14 cellular contexts compared by ENCODE assay signal in the genomic region with DNA sequence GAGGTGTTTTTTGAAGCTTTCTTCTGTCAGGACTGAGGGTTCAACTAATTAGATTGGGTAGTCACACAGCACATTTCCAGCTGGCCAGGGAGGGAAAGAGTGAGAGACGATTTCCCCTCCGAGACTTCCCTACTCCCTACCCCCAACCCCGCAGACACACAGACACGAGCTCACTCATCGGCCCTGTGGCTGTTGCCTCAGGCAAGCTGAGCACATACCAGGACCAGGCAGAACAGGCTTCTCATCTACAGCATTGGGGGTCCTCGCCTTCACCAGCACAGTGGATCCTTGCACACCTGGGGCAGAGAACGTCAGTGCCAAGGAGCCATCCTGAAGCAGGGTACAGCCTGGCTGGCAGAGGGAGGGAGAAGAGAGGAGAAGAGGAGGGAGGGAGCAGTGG.
DNase-seq lines count a peak whose midpoint lies in the region; ATAC-seq and TF ChIP-seq lines count a peak whose summit lies in the region.
"Had no signal": no experiment of that assay in that cellular context is flagged by ENCODE, and none has a peak within 500 bp of the region (broad histone marks: within the 10 kb centered on the region; RNA-seq: fewer than 3 reads in every experiment).

No MANE protein-coding gene starts in this region.

- H3K4me3 Mint-ChIP-seq in stimulated activated naive CD8-positive, alpha-beta T cell treated with anti-CD3 and anti-CD28 coated beads, Interleukin-15, amount 100 ng/mL, for 72 hours, result no peak overlapping the region
- peak overlapping the region; percentile 39 for H3K4me3 Mint-ChIP-seq in glutamatergic neuron (ENCODE audit: unreplicated experiment)
- no peak overlapping the region for H3K4me3 Mint-ChIP-seq in neural crest cell
- no peak overlapping the region for H3K4me3 Mint-ChIP-seq in stimulated activated effector memory CD8-positive, alpha-beta T cell treated with anti-CD3 and anti-CD28 coated beads, Interleukin-12 subunit alpha, Interleukin-12 subunit beta, amount 100 ng/mL, for 72 hours
- H3K4me3 Mint-ChIP-seq: CD4-positive, alpha-beta memory T cell had no signal

- no peaks in the 10 kb centered on the region for H3K4me1 Mint-ChIP-seq in stimulated activated naive CD8-positive, alpha-beta T cell treated with anti-CD3 and anti-CD28 coated beads, Interleukin-15, amount 100 ng/mL, for 72 hours
- H3K4me1 Mint-ChIP-seq in glutamatergic neuron (ENCODE audit: low read depth, unreplicated experiment), result peaks cover 44% of the 10 kb centered on the region
- H3K4me1 Mint-ChIP-seq in neural crest cell, result peaks cover 15% of the 10 kb centered on the region
- no peaks in the 10 kb centered on the region for H3K4me1 Mint-ChIP-seq in stimulated activated effector memory CD8-positive, alpha-beta T cell treated with anti-CD3 and anti-CD28 coated beads, Interleukin-12 subunit alpha, Interleukin-12 subunit beta, amount 100 ng/mL, for 72 hours
- H3K4me1 Mint-ChIP-seq: CD14-positive monocyte; CD4-positive, alpha-beta memory T cell had no signal

- DNase-seq in stimulated activated naive CD8-positive, alpha-beta T cell treated with anti-CD3 and anti-CD28 coated beads, Interleukin-15, amount 100 ng/mL, for 72 hours, result no peak
- DNase-seq in stimulated activated naive CD8-positive, alpha-beta T cell treated with anti-CD3 and anti-CD28 coated beads, Interleukin-15, Interleukin-2, amounts not matched to agents 100 U/mL and 50 U/mL, for 24 hours, result no peak
- no peak for DNase-seq in glutamatergic neuron
- DNase-seq in neural crest cell (ENCODE audit: low read depth, low spot score), result no peak
- no peak for DNase-seq in stimulated activated effector memory CD8-positive, alpha-beta T cell treated with anti-CD3 and anti-CD28 coated beads, Interleukin-12 subunit alpha, Interleukin-12 subunit beta, amount 100 ng/mL, for 72 hours (ENCODE audit: low spot score in 2 of 2)
- no peak for DNase-seq in iPS-NIHi7 (ENCODE audit: extremely low spot score)
- DNase-seq: CD4-positive, alpha-beta memory T cell; DMS153; DMS79; GDM1; GOT3 had no signal

- H3K9me3 Mint-ChIP-seq in stimulated activated naive CD8-positive, alpha-beta T cell treated with anti-CD3 and anti-CD28 coated beads, Interleukin-15, amount 100 ng/mL, for 72 hours, result no peaks in the 10 kb centered on the region
- peaks cover 5% of the 10 kb centered on the region for H3K9me3 Mint-ChIP-seq in glutamatergic neuron (ENCODE audit: unreplicated experiment)
- no peaks in the 10 kb centered on the region for H3K9me3 Mint-ChIP-seq in neural crest cell
- no peaks in the 10 kb centered on the region for H3K9me3 Mint-ChIP-seq in stimulated activated effector memory CD8-positive, alpha-beta T cell treated with anti-CD3 and anti-CD28 coated beads, Interleukin-12 subunit alpha, Interleukin-12 subunit beta, amount 100 ng/mL, for 72 hours
- H3K9me3 Mint-ChIP-seq: CD14-positive monocyte had no signal

- peak overlapping the region in 1 of 2 donors; percentile 55 for H3K27ac Mint-ChIP-seq in stimulated activated naive CD8-positive, alpha-beta T cell treated with anti-CD3 and anti-CD28 coated beads, Interleukin-15, amount 100 ng/mL, for 72 hours
- H3K27ac Mint-ChIP-seq in glutamatergic neuron (ENCODE audit: unreplicated experiment) (no peak overlapping the region), neural crest cell (ENCODE audit: unreplicated experiment) (peak overlapping the region; percentile 68)
- no peak overlapping the region for H3K27ac Mint-ChIP-seq in stimulated activated effector memory CD8-positive, alpha-beta T cell treated with anti-CD3 and anti-CD28 coated beads, Interleukin-12 subunit alpha, Interleukin-12 subunit beta, amount 100 ng/mL, for 72 hours
- H3K27ac Mint-ChIP-seq: CD4-positive, alpha-beta memory T cell had no signal

- no peak for TF ChIP-seq CTCF in glutamatergic neuron (IDR thresholded peaks at IDR 0.05; ENCODE audit: partially characterized antibody, unreplicated experiment)
- TF ChIP-seq CTCF in neural crest cell (conservative IDR thresholded peaks at IDR 0.05), result no peak

- ATAC-seq in stimulated activated naive CD8-positive, alpha-beta T cell treated with anti-CD3 and anti-CD28 coated beads, Interleukin-15, amount 100 ng/mL, for 72 hours, result peak; percentile 11
- ATAC-seq in stimulated activated naive CD8-positive, alpha-beta T cell treated with anti-CD3 and anti-CD28 coated beads, Interleukin-15, Interleukin-2, amounts not matched to agents 100 U/mL and 50 U/mL, for 24 hours, result no peak
- ATAC-seq in stimulated activated effector memory CD8-positive, alpha-beta T cell treated with anti-CD3 and anti-CD28 coated beads, Interleukin-12 subunit alpha, Interleukin-12 subunit beta, amount 100 ng/mL, for 72 hours, result peak; percentile 11
- ATAC-seq in HG03442 (IDR thresholded peaks at IDR 0.05; ENCODE audit: unreplicated experiment) (no peak), GM18519 (IDR thresholded peaks at IDR 0.05; ENCODE audit: low FRiP score, unreplicated experiment) (no peak)

- peaks cover 48% of the 10 kb centered on the region for H3K27me3 Mint-ChIP-seq in stimulated activated naive CD8-positive, alpha-beta T cell treated with anti-CD3 and anti-CD28 coated beads, Interleukin-15, amount 100 ng/mL, for 72 hours
- H3K27me3 Mint-ChIP-seq in glutamatergic neuron (ENCODE audit: unreplicated experiment), result peaks cover 2% of the 10 kb centered on the region
- H3K27me3 Mint-ChIP-seq in neural crest cell (ENCODE audit: low read depth), result no peaks in the 10 kb centered on the region

- H3K36me3 Mint-ChIP-seq in glutamatergic neuron (ENCODE audit: unreplicated experiment), result no peaks in the 10 kb centered on the region
- H3K36me3 Mint-ChIP-seq in neural crest cell (ENCODE audit: low read depth), result no peaks in the 10 kb centered on the region
- H3K36me3 Mint-ChIP-seq in stimulated activated effector memory CD8-positive, alpha-beta T cell treated with anti-CD3 and anti-CD28 coated beads, Interleukin-12 subunit alpha, Interleukin-12 subunit beta, amount 100 ng/mL, for 72 hours, result peaks cover 5% of the 10 kb centered on the region
- H3K36me3 Mint-ChIP-seq: CD14-positive monocyte; CD4-positive, alpha-beta memory T cell had no signal

Comparison
In these comparisons a context has a peak if more than half of its experiments do, and no peak if none do; other contexts are left out.
1. ATAC-seq: peak in stimulated activated naive CD8-positive, alpha-beta T cell treated with anti-CD3 and anti-CD28 coated beads, Interleukin-15, amount 100 ng/mL, for 72 hours (single experiment) and stimulated activated effector memory CD8-positive, alpha-beta T cell treated with anti-CD3 and anti-CD28 coated beads, Interleukin-12 subunit alpha, Interleukin-12 subunit beta, amount 100 ng/mL, for 72 hours (single experiment); none in stimulated activated naive CD8-positive, alpha-beta T cell treated with anti-CD3 and anti-CD28 coated beads, Interleukin-15, Interleukin-2, amounts not matched to agents 100 U/mL and 50 U/mL, for 24 hours (single experiment), HG03442 (single experiment) and GM18519 (single experiment).